In genomic region chr6:80210618-80211017, GRCh38 we compare ENCODE assay signal across 13 cellular contexts.
DNase-seq lines count a peak whose midpoint lies in the region; ATAC-seq and TF ChIP-seq lines count a peak whose summit lies in the region.
"Had no signal": no experiment of that assay in that cellular context is flagged by ENCODE, and none has a peak within 500 bp of the region (broad histone marks: within the 10 kb centered on the region; RNA-seq: fewer than 3 reads in every experiment).

No MANE protein-coding gene starts in this region.

- H3K4me3 Mint-ChIP-seq in activated CD4-positive, alpha-beta T cell treated with anti-CD3 and anti-CD28 coated beads, Interleukin-2, amount 10 ng/mL, durations not matched to agents 7 days and 5 days, result no peak overlapping the region
- H3K4me3 Mint-ChIP-seq in activated CD8-positive, alpha-beta T cell treated with anti-CD3 and anti-CD28 coated beads, Interleukin-2, amount 10 ng/mL, durations not matched to agents 7 days and 5 days, result no peak overlapping the region
- H3K4me3 Mint-ChIP-seq: CD8-positive, alpha-beta T cell; stimulated activated naive CD8-positive, alpha-beta T cell treated with anti-CD3 and anti-CD28 coated beads, Interleukin-15, Interleukin-2, amounts not matched to agents 100 ng/mL and 50 ng/mL, for 24 hours had no signal

- H2BK12ac ChIP-seq in neuronal stem cell (ENCODE audit: low read length), result no peak overlapping the region

- no peaks in the 10 kb centered on the region for H3K27me3 ChIP-seq in HUES48 (ENCODE audit: control insufficient read depth, insufficient read depth, low read length)
- no peaks in the 10 kb centered on the region for H3K27me3 ChIP-seq in neuronal stem cell (ENCODE audit: control insufficient read depth in 3 of 3, insufficient read depth in 3 of 3, low read depth in 1 of 3, low read length in 3 of 3)
- H3K27me3 ChIP-seq: dorsolateral prefrontal cortex had no signal

- H3K27ac ChIP-seq in HUES48 (ENCODE audit: low read depth, low read length) (peak overlapping the region; percentile 51), neuronal stem cell (replicated peaks; ENCODE audit: low read length) (no peak overlapping the region)
- H3K27ac ChIP-seq: dorsolateral prefrontal cortex had no signal

- H3K27ac Mint-ChIP-seq in activated CD4-positive, alpha-beta T cell treated with anti-CD3 and anti-CD28 coated beads, Interleukin-2, amount 10 ng/mL, durations not matched to agents 7 days and 5 days, result no peak overlapping the region
- H3K27ac Mint-ChIP-seq in activated CD8-positive, alpha-beta T cell treated with anti-CD3 and anti-CD28 coated beads, Interleukin-2, amount 10 ng/mL, durations not matched to agents 7 days and 5 days, result no peak overlapping the region
- H3K27ac Mint-ChIP-seq: CD8-positive, alpha-beta T cell; stimulated activated naive CD8-positive, alpha-beta T cell treated with anti-CD3 and anti-CD28 coated beads, Interleukin-15, Interleukin-2, amounts not matched to agents 100 ng/mL and 50 ng/mL, for 24 hours had no signal

- no peak overlapping the region for H4K8ac ChIP-seq in neuronal stem cell (ENCODE audit: low read depth, low read length)

- no peak for TF ChIP-seq CTCF in fibroblast of mammary gland (conservative IDR thresholded peaks at IDR 0.05; ENCODE audit: control insufficient read depth, insufficient read depth, low read depth, low read length)

- no CpG with 5 or more reads among the region's 3 CpGs for WGBS in neuronal stem cell (ENCODE audit: extremely low coverage in 2 of 2, insufficient read length in 2 of 2, insufficient replicate concordance in 1 of 2), 2 donors

- ATAC-seq in GM19025 (IDR thresholded peaks at IDR 0.05; ENCODE audit: low read depth, unreplicated experiment) (peak; percentile 41), HG03135 (IDR thresholded peaks at IDR 0.05; ENCODE audit: unreplicated experiment) (no peak)
- no peak for ATAC-seq in activated CD8-positive, alpha-beta T cell treated with anti-CD3 and anti-CD28 coated beads, Interleukin-2, amount 10 ng/mL, durations not matched to agents 7 days and 5 days
- ATAC-seq: CD8-positive, alpha-beta T cell had no signal

- CTCF ChIA-PET in activated CD4-positive, alpha-beta T cell treated with anti-CD3 and anti-CD28 coated beads, Interleukin-2, amount 10 ng/mL, durations not matched to agents 7 days and 5 days (lab: Charles Lee), result interaction anchor here (1.2 kb wide), 1 partner anchor 8 kb away, joined by 3 read pairs; no protein-coding TSS in a partner anchor
- CTCF ChIA-PET in activated CD8-positive, alpha-beta T cell treated with anti-CD3 and anti-CD28 coated beads, Interleukin-2, amount 10 ng/mL, durations not matched to agents 7 days and 5 days (lab: Charles Lee), result no interaction called here

- H3K4ac ChIP-seq in neuronal stem cell (ENCODE audit: low read length), result no peak overlapping the region

- peaks cover 3% of the 10 kb centered on the region for H3K4me1 Mint-ChIP-seq in activated CD4-positive, alpha-beta T cell treated with anti-CD3 and anti-CD28 coated beads, Interleukin-2, amount 10 ng/mL, durations not matched to agents 7 days and 5 days
- no peaks in the 10 kb centered on the region for H3K4me1 Mint-ChIP-seq in activated CD8-positive, alpha-beta T cell treated with anti-CD3 and anti-CD28 coated beads, Interleukin-2, amount 10 ng/mL, durations not matched to agents 7 days and 5 days (ENCODE audit: low read depth)

- no peaks in the 10 kb centered on the region for H3K27me3 Mint-ChIP-seq in activated CD4-positive, alpha-beta T cell treated with anti-CD3 and anti-CD28 coated beads, Interleukin-2, amount 10 ng/mL, durations not matched to agents 7 days and 5 days
- no peaks in the 10 kb centered on the region for H3K27me3 Mint-ChIP-seq in activated CD8-positive, alpha-beta T cell treated with anti-CD3 and anti-CD28 coated beads, Interleukin-2, amount 10 ng/mL, durations not matched to agents 7 days and 5 days (ENCODE audit: low read depth)
- H3K27me3 Mint-ChIP-seq: stimulated activated naive CD8-positive, alpha-beta T cell treated with anti-CD3 and anti-CD28 coated beads, Interleukin-15, Interleukin-2, amounts not matched to agents 100 ng/mL and 50 ng/mL, for 24 hours had no signal

- H2AK5ac ChIP-seq in neuronal stem cell (ENCODE audit: low read depth, low read length), result no peak overlapping the region

- no peaks in the 10 kb centered on the region for H3K9me3 ChIP-seq in HUES48 (ENCODE audit: control insufficient read depth, insufficient read depth, low read length)
- H3K9me3 ChIP-seq in neuronal stem cell (replicated peaks in 1 of 2; ENCODE audit: control insufficient read depth in 2 of 2, insufficient read depth in 1 of 2, low read depth in 1 of 2, low read length in 2 of 2), result no peaks in the 10 kb centered on the region

- H3K36me3 ChIP-seq in HUES48 (ENCODE audit: control insufficient read depth, insufficient read depth, low read length), result no peaks in the 10 kb centered on the region
- peaks cover 0 to 9% of the 10 kb centered on the region in 2 donors for H3K36me3 ChIP-seq in neuronal stem cell (replicated peaks in 1 of 2; ENCODE audit: control insufficient read depth in 2 of 2, insufficient read depth in 2 of 2, low read length in 2 of 2)

- H2AFZ ChIP-seq in neuronal stem cell (ENCODE audit: low read length), result no peak overlapping the region

- no peak overlapping the region for H3K14ac ChIP-seq in neuronal stem cell (ENCODE audit: low read length)

- no peak overlapping the region for H3K23ac ChIP-seq in neuronal stem cell (ENCODE audit: low read depth, low read length, poor library complexity)

- no peak overlapping the region for H2BK5ac ChIP-seq in neuronal stem cell (ENCODE audit: low read length)

- H3K36me3 Mint-ChIP-seq in activated CD4-positive, alpha-beta T cell treated with anti-CD3 and anti-CD28 coated beads, Interleukin-2, amount 10 ng/mL, durations not matched to agents 7 days and 5 days (ENCODE audit: low read depth), result no peaks in the 10 kb centered on the region
- H3K36me3 Mint-ChIP-seq in activated CD8-positive, alpha-beta T cell treated with anti-CD3 and anti-CD28 coated beads, Interleukin-2, amount 10 ng/mL, durations not matched to agents 7 days and 5 days (ENCODE audit: low read depth), result no peaks in the 10 kb centered on the region

- H3K9ac ChIP-seq in HUES48 (ENCODE audit: low read depth, low read length), result no peak overlapping the region
- H3K9ac ChIP-seq in neuronal stem cell (ENCODE audit: low read depth, low read length, poor library complexity), result no peak overlapping the region

- H2BK120ac ChIP-seq in neuronal stem cell (ENCODE audit: low read depth, low read length), result no peak overlapping the region

- DNase-seq in fibroblast of mammary gland (ENCODE audit: low read depth), result peak; percentile 48
- DNase-seq in neuronal stem cell (ENCODE audit: low spot score), result no peak
- no peak for DNase-seq in activated CD4-positive, alpha-beta T cell treated with anti-CD3 and anti-CD28 coated beads, Interleukin-2, amount 10 ng/mL, durations not matched to agents 7 days and 5 days
- DNase-seq in activated CD8-positive, alpha-beta T cell treated with anti-CD3 and anti-CD28 coated beads, Interleukin-2, amount 10 ng/mL, durations not matched to agents 7 days and 5 days, result no peak
- DNase-seq in NCI-H1436 treated with DMSO at 0.1 percent for 48 hours (lab: John Stamatoyannopoulos, UW), result no peak
- DNase-seq: activated T-cell treated with anti-CD3 and anti-CD28 coated beads, Interleukin-2, amount 50 U/mL, for 48 hours; CD8-positive, alpha-beta T cell; dorsolateral prefrontal cortex; small intestine had no signal

- H2BK15ac ChIP-seq in neuronal stem cell (ENCODE audit: low read length), result no peak overlapping the region

- H3K18ac ChIP-seq in neuronal stem cell (ENCODE audit: low read length), result peak overlapping the region; percentile 28

- H3K9me3 Mint-ChIP-seq in activated CD4-positive, alpha-beta T cell treated with anti-CD3 and anti-CD28 coated beads, Interleukin-2, amount 10 ng/mL, durations not matched to agents 7 days and 5 days, result no peaks in the 10 kb centered on the region
- H3K9me3 Mint-ChIP-seq in activated CD8-positive, alpha-beta T cell treated with anti-CD3 and anti-CD28 coated beads, Interleukin-2, amount 10 ng/mL, durations not matched to agents 7 days and 5 days (ENCODE audit: insufficient read depth), result no peaks in the 10 kb centered on the region
- H3K9me3 Mint-ChIP-seq: CD8-positive, alpha-beta T cell; stimulated activated naive CD8-positive, alpha-beta T cell treated with anti-CD3 and anti-CD28 coated beads, Interleukin-15, Interleukin-2, amounts not matched to agents 100 ng/mL and 50 ng/mL, for 24 hours had no signal

- H3K4me3 ChIP-seq in HUES48 (ENCODE audit: low read depth, low read length) (no peak overlapping the region), fibroblast of mammary gland (ENCODE audit: control insufficient read depth, low read depth, low read length) (no peak overlapping the region), neuronal stem cell (ENCODE audit: low read length in 2 of 2) (no peak overlapping the region)
- H3K4me3 ChIP-seq: dorsolateral prefrontal cortex had no signal

- H3K79me1 ChIP-seq in neuronal stem cell (ENCODE audit: low read depth, low read length), result no peaks in the 10 kb centered on the region

- POLR2A ChIA-PET in activated CD4-positive, alpha-beta T cell treated with anti-CD3 and anti-CD28 coated beads, Interleukin-2, amount 10 ng/mL, durations not matched to agents 7 days and 5 days (lab: Charles Lee), result no interaction called here
- POLR2A ChIA-PET in activated CD8-positive, alpha-beta T cell treated with anti-CD3 and anti-CD28 coated beads, Interleukin-2, amount 10 ng/mL, durations not matched to agents 7 days and 5 days (lab: Charles Lee), result no interaction called here

- H3K4me1 ChIP-seq in HUES48 (ENCODE audit: control insufficient read depth, insufficient read depth, low read length) (peaks cover 20% of the 10 kb centered on the region), neuronal stem cell (ENCODE audit: control insufficient read depth in 2 of 2, insufficient read depth in 1 of 2, low read depth in 1 of 2, low read length in 2 of 2) (peaks cover 3 to 5% of the 10 kb centered on the region in 2 donors)

- H4K91ac ChIP-seq in neuronal stem cell (ENCODE audit: low read depth, low read length, poor library complexity), result no peak overlapping the region

- H3K4me2 ChIP-seq in neuronal stem cell (ENCODE audit: insufficient read depth, low read length, poor library complexity, severe bottlenecking), result no peak overlapping the region
